In the genomic region with DNA sequence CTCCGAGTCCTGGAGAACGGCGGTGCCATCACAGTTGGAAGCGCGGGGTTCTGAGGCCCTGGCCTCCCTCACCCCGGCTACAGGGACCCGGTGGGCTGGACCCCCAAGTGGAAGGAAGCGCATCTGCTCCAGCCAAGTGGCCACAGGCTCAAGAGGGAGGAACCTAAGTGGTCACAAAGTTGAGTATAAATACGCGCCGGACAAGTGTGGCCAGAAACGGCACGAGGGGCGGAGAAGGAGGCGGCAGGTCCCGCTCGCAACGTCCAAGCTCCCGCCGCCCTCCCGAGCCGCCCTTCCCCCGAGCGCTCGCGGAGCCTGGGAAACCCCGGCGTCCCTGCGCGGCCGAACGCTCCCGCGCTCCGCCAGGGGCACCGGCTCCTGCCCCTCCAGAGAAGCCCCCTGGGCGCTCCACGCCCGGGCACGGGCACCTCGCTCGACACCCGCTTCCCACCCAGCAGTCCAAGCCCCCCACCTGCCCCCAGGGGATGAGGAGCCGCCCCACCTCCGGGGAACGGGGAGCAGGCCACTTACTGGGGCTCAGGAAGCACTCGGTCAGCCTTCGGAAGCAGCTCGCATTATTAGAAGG, we compare ENCODE assay signal across 9 cellular contexts. TPM values are rescaled to one million over a fixed set of nuclear protein-coding genes. Genes with fewer than 3 reads are reported as not detected.
DNase-seq lines count a peak whose midpoint lies in the region; ATAC-seq and TF ChIP-seq lines count a peak whose summit lies in the region.
"Had no signal": no experiment of that assay in that cellular context is flagged by ENCODE, and none has a peak within 500 bp of the region (broad histone marks: within the 10 kb centered on the region; RNA-seq: fewer than 3 reads in every experiment).

No MANE protein-coding gene starts in this region.

- 2% methylated on average over 25 of the region's 49 CpGs for WGBS in smooth muscle cell (ENCODE audit: low lambda C conversion rate)

- H3K4me2 ChIP-seq in smooth muscle cell: peak overlapping the region; percentile 99

- H3F3A ChIP-seq in smooth muscle cell (ENCODE audit: low read depth): no peaks in the 10 kb centered on the region

- H3K79me2 ChIP-seq in smooth muscle cell (ENCODE audit: low read depth): no peaks in the 10 kb centered on the region

- H3K27ac Mint-ChIP-seq in immature natural killer cell: no peak overlapping the region

- no peaks in the 10 kb centered on the region for H3K36me3 ChIP-seq in ascending aorta
- H3K36me3 ChIP-seq in smooth muscle cell (ENCODE audit: low read depth): no peaks in the 10 kb centered on the region

- H3K9ac ChIP-seq in smooth muscle cell (ENCODE audit: low read depth): no peak overlapping the region

- peaks cover 0 to 4% (median under 1%) of the 10 kb centered on the region in 6 donors for H3K9me3 Mint-ChIP-seq in immature natural killer cell

- no peak overlapping the region for H3K4me3 Mint-ChIP-seq in immature natural killer cell

- H2AFZ ChIP-seq in smooth muscle cell (ENCODE audit: low read depth): peak overlapping the region; percentile 93

- TF ChIP-seq CTCF in GM13977 (IDR thresholded peaks at IDR 0.05; ENCODE audit: extremely low read depth, insufficient read depth, missing control alignments): no peak
- no peak for TF ChIP-seq CTCF in ascending aorta (IDR thresholded peaks at IDR 0.05)
- no peak for TF ChIP-seq CTCF in smooth muscle cell (IDR thresholded peaks at IDR 0.05; ENCODE audit: borderline replicate concordance, insufficient read depth, poor library complexity, severe bottlenecking)

- peaks cover 9% of the 10 kb centered on the region for H3K27me3 ChIP-seq in ascending aorta
- peaks cover 91% of the 10 kb centered on the region for H3K27me3 ChIP-seq in smooth muscle cell (ENCODE audit: low read depth)

- peak; percentile 59 for DNase-seq in GM13977 (ENCODE audit: low spot score)
- no peak for DNase-seq in ascending aorta (ENCODE audit: low spot score in 2 of 2)
- DNase-seq in iris pigment epithelial cell (ENCODE audit: low read depth): peak; percentile 3
- DNase-seq in smooth muscle cell (lab: John Stamatoyannopoulos, UW; ENCODE audit: unreplicated experiment): no peak
- DNase-seq in NK-92 (lab: John Stamatoyannopoulos, UW; ENCODE audit: unreplicated experiment): no peak
- no peak for DNase-seq in T-helper 9 cell
- no peak for DNase-seq in immature natural killer cell
- DNase-seq: foreskin keratinocyte had no signal

- peaks cover 2 to 6% of the 10 kb centered on the region in 2 donors for H3K4me1 Mint-ChIP-seq in immature natural killer cell

- peak overlapping the region in 1 of 2 donors; percentile 14 for H3K27ac ChIP-seq in ascending aorta
- H3K27ac ChIP-seq in smooth muscle cell (ENCODE audit: low read depth): no peak overlapping the region
- H3K27ac ChIP-seq: foreskin keratinocyte had no signal

- H3K9me3 ChIP-seq in ascending aorta: no peaks in the 10 kb centered on the region
- no peaks in the 10 kb centered on the region for H3K9me3 ChIP-seq in smooth muscle cell (replicated peaks; ENCODE audit: low read depth)

- peaks cover 23% of the 10 kb centered on the region in 2 donors for H3K4me1 ChIP-seq in ascending aorta
- peaks cover 25% of the 10 kb centered on the region for H3K4me1 ChIP-seq in smooth muscle cell (ENCODE audit: low read depth)
- H3K4me1 ChIP-seq: foreskin keratinocyte had no signal

- in situ Hi-C loops in GM13977 (cut with MboI; ENCODE audit: low pct_unique_long_range_greater_than_20kb, low sequenced_read_pairs, unreplicated experiment): no loop called here

- intact Hi-C loops in ascending aorta (cut with DNase I): loop anchor here (5.0 kb wide), 1 partner anchor 56 kb away; no protein-coding TSS in a partner anchor

- H4K20me1 ChIP-seq in smooth muscle cell (ENCODE audit: low read depth): peaks cover 20% of the 10 kb centered on the region

- peaks cover 0 to 3% (median 0%) of the 10 kb centered on the region in 3 donors for H3K36me3 Mint-ChIP-seq in immature natural killer cell

- H3K4me3 ChIP-seq in ascending aorta: peak overlapping the region; percentile 69 to 87
- peak overlapping the region; percentile 68 for H3K4me3 ChIP-seq in smooth muscle cell

- no peak for ATAC-seq in HG03139 (IDR thresholded peaks at IDR 0.05; ENCODE audit: unreplicated experiment)

- H3K27me3 Mint-ChIP-seq in immature natural killer cell (ENCODE audit: low read depth in 3 of 3): peaks cover 7 to 16% (median 12%) of the 10 kb centered on the region in 3 donors

RNA-seq across cellular contexts. Expression of a gene that starts 1.5 kb away (rescaled TPM):
- total RNA-seq in ascending aorta: 2.0 TPM
- total RNA-seq in smooth muscle cell: 5.6 and 7.1 TPM in 2 replicates
- polyA plus RNA-seq in smooth muscle cell: 0.11 and 2.0 TPM in 2 replicates
- polyA plus RNA-seq in immature natural killer cell: not detected
- total RNA-seq: foreskin keratinocyte had no signal
- polyA plus RNA-seq: foreskin keratinocyte had no signal

Comparison
In these comparisons a context has a peak if more than half of its experiments do, and no peak if none do; other contexts are left out.
1. DNase-seq: peak in GM13977 (single experiment) and iris pigment epithelial cell (single experiment); none in ascending aorta (0 of 2), smooth muscle cell (single experiment), NK-92 (single experiment), T-helper 9 cell (single experiment) and immature natural killer cell (0 of 3).